25 cellular contexts compared by ENCODE assay signal in the genomic region with DNA sequence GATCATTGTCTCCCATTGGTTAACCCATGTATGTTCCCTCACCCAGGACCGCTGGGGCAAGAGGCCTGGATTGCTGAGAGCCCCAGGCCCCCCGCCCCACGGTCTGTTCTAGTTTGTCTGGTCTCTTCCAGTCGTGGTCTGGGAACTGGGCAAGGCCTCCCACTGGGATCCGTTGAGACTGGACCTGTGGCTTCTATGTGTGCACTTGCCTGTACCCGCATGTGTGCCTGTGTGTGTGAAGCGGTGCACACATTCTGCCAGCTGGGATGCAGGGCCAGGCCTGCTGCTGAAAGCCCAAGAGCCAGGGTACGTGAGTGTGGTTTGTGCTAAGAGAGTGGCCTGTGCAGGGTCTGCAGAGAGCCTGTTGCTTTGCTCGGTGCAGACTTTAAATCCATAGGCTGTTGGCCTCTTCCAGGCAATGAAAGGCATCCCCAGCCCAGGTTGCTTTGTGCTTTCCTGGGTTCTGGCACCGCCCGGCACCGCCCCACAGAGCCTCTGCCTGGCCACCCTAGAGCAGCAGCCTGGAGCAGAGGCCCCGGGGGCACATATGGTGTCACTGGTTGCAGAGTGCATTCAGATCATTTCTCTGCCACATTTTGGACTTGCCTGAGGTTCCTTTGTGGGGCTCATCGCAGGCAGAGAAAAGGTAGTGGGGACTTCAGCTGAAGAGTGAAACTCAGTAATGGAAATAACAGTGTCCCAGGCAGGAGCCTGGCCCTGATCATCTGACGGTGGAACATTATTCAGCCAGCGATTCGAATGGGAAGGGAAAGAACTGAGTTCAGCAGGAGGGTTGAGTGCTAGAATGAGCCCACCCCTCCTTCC.
"Had no signal": no experiment of that assay in that cellular context is flagged by ENCODE, and none has a peak within 500 bp of the region (broad histone marks: within the 10 kb centered on the region; RNA-seq: fewer than 3 reads in every experiment).

No MANE protein-coding gene starts in this region.

- ATAC-seq: activated T-cell treated with anti-CD3 and anti-CD28 coated beads, Interleukin-2, amount 50 U/mL, for 4 hours; activated T-helper 17 cell treated with anti-CD3 and anti-CD28 coated beads, Interleukin-2, amount 50 U/mL, for 72 hours; gastrocnemius medialis; left lung; right cardiac atrium had no signal

- H3K4me3 Mint-ChIP-seq: activated CD4-positive, alpha-beta memory T cell treated with anti-CD3 and anti-CD28 coated beads for 36 hours; activated CD4-positive, alpha-beta T cell treated with anti-CD3 and anti-CD28 coated beads, Interleukin-2, amount 10 ng/mL, durations not matched to agents 24 days and 14 days; activated naive CD8-positive, alpha-beta T cell; activated T-cell treated with anti-CD3 and anti-CD28 coated beads, Interleukin-2, amount 50 U/mL, for 4 hours; activated T-helper 17 cell treated with anti-CD3 and anti-CD28 coated beads, Interleukin-2, amount 50 U/mL, for 72 hours; nephron progenitor cell; stimulated activated naive CD8-positive, alpha-beta T cell treated with anti-CD3 and anti-CD28 coated beads, Interleukin-15, Interleukin-2, amounts not matched to agents 100 ng/mL and 50 ng/mL, for 24 hours had no signal

- H3K36me3 ChIP-seq: colonic mucosa, gastrocnemius medialis, left lung, upper lobe of left lung had no signal

- H3K27ac ChIP-seq: colonic mucosa, dorsolateral prefrontal cortex, gastrocnemius medialis, left lung, upper lobe of left lung had no signal

- DNase-seq: activated CD4-positive, alpha-beta memory T cell treated with anti-CD3 and anti-CD28 coated beads for 36 hours; activated CD4-positive, alpha-beta T cell treated with anti-CD3 and anti-CD28 coated beads, Interleukin-2, amount 10 ng/mL, durations not matched to agents 24 days and 14 days; activated CD4-positive, CD25-positive, alpha-beta regulatory T cell treated with anti-CD3 and anti-CD28 coated beads, Interleukin-2, amount 50 U/mL, for 72 hours; activated naive CD4-positive, alpha-beta T cell treated with Interleukin-2 at 50 U/mL for 16 hours; activated T-cell treated with anti-CD3 and anti-CD28 coated beads, Interleukin-2, amount 50 U/mL, for 4 hours; anterior cingulate cortex; colonic mucosa; dorsolateral prefrontal cortex; effector memory CD4-positive, alpha-beta T cell; erythroblast; gastrocnemius medialis; hippocampal formation; kidney glomerular epithelial cell; left lung; nephron progenitor cell; nucleus accumbens; right cardiac atrium; stimulated activated CD4-positive, alpha-beta T cell treated with anti-CD3 and anti-CD28 coated beads, Interleukin-4, amount 100 ng/mL, for 1 hour; substantia nigra; T-helper 2 cell had no signal

- H3K4me3 ChIP-seq: colonic mucosa, dorsolateral prefrontal cortex, gastrocnemius medialis, left lung, lung, upper lobe of left lung had no signal

- H3K9me3 Mint-ChIP-seq: activated CD4-positive, alpha-beta T cell treated with anti-CD3 and anti-CD28 coated beads, Interleukin-2, amount 10 ng/mL, durations not matched to agents 24 days and 14 days; nephron progenitor cell had no signal

- H3K9me3 ChIP-seq: colonic mucosa, gastrocnemius medialis, upper lobe of left lung had no signal

- H3K4me1 Mint-ChIP-seq: activated CD4-positive, alpha-beta T cell treated with anti-CD3 and anti-CD28 coated beads, Interleukin-2, amount 10 ng/mL, durations not matched to agents 24 days and 14 days; activated T-helper 17 cell treated with anti-CD3 and anti-CD28 coated beads, Interleukin-2, amount 50 U/mL, for 72 hours; nephron progenitor cell had no signal

- H3K27me3 ChIP-seq: colonic mucosa, gastrocnemius medialis, left lung, upper lobe of left lung had no signal

- H3K27ac Mint-ChIP-seq: activated CD4-positive, alpha-beta memory T cell treated with anti-CD3 and anti-CD28 coated beads for 36 hours; activated CD4-positive, alpha-beta T cell treated with anti-CD3 and anti-CD28 coated beads, Interleukin-2, amount 10 ng/mL, durations not matched to agents 24 days and 14 days; activated naive CD8-positive, alpha-beta T cell; activated T-helper 17 cell treated with anti-CD3 and anti-CD28 coated beads, Interleukin-2, amount 50 U/mL, for 72 hours; nephron progenitor cell; stimulated activated naive CD8-positive, alpha-beta T cell treated with anti-CD3 and anti-CD28 coated beads, Interleukin-15, Interleukin-2, amounts not matched to agents 100 ng/mL and 50 ng/mL, for 24 hours had no signal

- H3K36me3 Mint-ChIP-seq: activated CD4-positive, alpha-beta memory T cell treated with anti-CD3 and anti-CD28 coated beads for 36 hours; activated naive CD8-positive, alpha-beta T cell had no signal

- H3K27me3 Mint-ChIP-seq: activated CD4-positive, alpha-beta T cell treated with anti-CD3 and anti-CD28 coated beads, Interleukin-2, amount 10 ng/mL, durations not matched to agents 24 days and 14 days had no signal

- H3K4me1 ChIP-seq: colonic mucosa, gastrocnemius medialis, left lung, upper lobe of left lung had no signal
